9 cellular contexts compared by ENCODE assay signal in genomic region chr10:61992059-61992460, GRCh38.
DNase-seq lines count a peak whose midpoint lies in the region; ATAC-seq and TF ChIP-seq lines count a peak whose summit lies in the region.
"Had no signal": no experiment of that assay in that cellular context is flagged by ENCODE, and none has a peak within 500 bp of the region (broad histone marks: within the 10 kb centered on the region; RNA-seq: fewer than 3 reads in every experiment).

No MANE protein-coding gene starts in this region.

- peaks cover 47% of the 10 kb centered on the region for H3K4me1 ChIP-seq in left ventricle myocardium inferior

- H3K27ac Mint-ChIP-seq in IgD-negative memory B cell, result peak overlapping the region; percentile 94 to 96 (median 96)
- H3K27ac Mint-ChIP-seq in activated naive CD4-positive, alpha-beta T cell treated with anti-CD3 and anti-CD28 coated beads, Interleukin-2, amount 50 U/mL, for 24 hours, result peak overlapping the region; percentile 100
- H3K27ac Mint-ChIP-seq in stimulated activated naive B cell treated with anti-CD40 and anti-IgM and Interleukin-4, amounts not matched to agents 10 μg/mL and 1 μg/mL and 100 μg/mL, for 72 hours, result peak overlapping the region; percentile 89

- TF ChIP-seq CTCF in left ventricle myocardium inferior (IDR thresholded peaks at IDR 0.05; ENCODE audit: borderline replicate concordance), result no peak

- no peaks in the 10 kb centered on the region for H3K27me3 ChIP-seq in left ventricle myocardium inferior (ENCODE audit: low read depth)
- H3K27me3 ChIP-seq: SJSA1 had no signal

- ATAC-seq in stimulated activated naive B cell treated with anti-CD40 and anti-IgM and Interleukin-4, amounts not matched to agents 10 μg/mL and 1 μg/mL and 100 μg/mL, for 72 hours (replicated peaks), result no peak
- ATAC-seq in GM18498 (IDR thresholded peaks at IDR 0.05; ENCODE audit: unreplicated experiment) (no peak), HG02798 (IDR thresholded peaks at IDR 0.05; ENCODE audit: poor library complexity, unreplicated experiment) (no peak), HG02885 (IDR thresholded peaks at IDR 0.05; ENCODE audit: poor library complexity, unreplicated experiment) (no peak)

- DNase-seq in left ventricle myocardium inferior, result no peak
- no peak for DNase-seq in stimulated activated naive B cell treated with anti-CD40 and anti-IgM and Interleukin-4, amounts not matched to agents 10 μg/mL and 1 μg/mL and 100 μg/mL, for 72 hours
- DNase-seq: retina had no signal

- peak overlapping the region in 3 of 4 donors; percentile 72 to 84 (median 80) for H3K4me3 Mint-ChIP-seq in IgD-negative memory B cell
- H3K4me3 Mint-ChIP-seq in activated naive CD4-positive, alpha-beta T cell treated with anti-CD3 and anti-CD28 coated beads, Interleukin-2, amount 50 U/mL, for 24 hours, result peak overlapping the region; percentile 86
- peak overlapping the region; percentile 44 to 52 for H3K4me3 Mint-ChIP-seq in stimulated activated naive B cell treated with anti-CD40 and anti-IgM and Interleukin-4, amounts not matched to agents 10 μg/mL and 1 μg/mL and 100 μg/mL, for 72 hours

- intact Hi-C loops in left ventricle myocardium inferior (cut with micrococcal nuclease), result no loop called here

- no peaks in the 10 kb centered on the region for H3K36me3 ChIP-seq in left ventricle myocardium inferior

- H3K36me3 Mint-ChIP-seq in IgD-negative memory B cell, result peaks cover 20% of the 10 kb centered on the region
- H3K36me3 Mint-ChIP-seq in activated naive CD4-positive, alpha-beta T cell treated with anti-CD3 and anti-CD28 coated beads, Interleukin-2, amount 50 U/mL, for 24 hours, result peaks cover 27% of the 10 kb centered on the region
- H3K36me3 Mint-ChIP-seq in stimulated activated naive B cell treated with anti-CD40 and anti-IgM and Interleukin-4, amounts not matched to agents 10 μg/mL and 1 μg/mL and 100 μg/mL, for 72 hours, result peaks cover 49 to 64% of the 10 kb centered on the region in 2 donors

- peaks cover 41 to 60% (median 43%) of the 10 kb centered on the region in 3 donors for H3K4me1 Mint-ChIP-seq in IgD-negative memory B cell
- H3K4me1 Mint-ChIP-seq in activated naive CD4-positive, alpha-beta T cell treated with anti-CD3 and anti-CD28 coated beads, Interleukin-2, amount 50 U/mL, for 24 hours, result peaks cover 86% of the 10 kb centered on the region
- peaks cover 42 to 78% of the 10 kb centered on the region in 2 donors for H3K4me1 Mint-ChIP-seq in stimulated activated naive B cell treated with anti-CD40 and anti-IgM and Interleukin-4, amounts not matched to agents 10 μg/mL and 1 μg/mL and 100 μg/mL, for 72 hours

- no peaks in the 10 kb centered on the region for H3K9me3 ChIP-seq in left ventricle myocardium inferior (replicated peaks)
- H3K9me3 ChIP-seq: SJSA1 had no signal

- H3K27me3 Mint-ChIP-seq in IgD-negative memory B cell, result no peaks in the 10 kb centered on the region
- no peaks in the 10 kb centered on the region for H3K27me3 Mint-ChIP-seq in activated naive CD4-positive, alpha-beta T cell treated with anti-CD3 and anti-CD28 coated beads, Interleukin-2, amount 50 U/mL, for 24 hours
- H3K27me3 Mint-ChIP-seq in stimulated activated naive B cell treated with anti-CD40 and anti-IgM and Interleukin-4, amounts not matched to agents 10 μg/mL and 1 μg/mL and 100 μg/mL, for 72 hours, result no peaks in the 10 kb centered on the region

- H3K9me3 Mint-ChIP-seq in IgD-negative memory B cell, result no peaks in the 10 kb centered on the region
- peaks cover 3% of the 10 kb centered on the region for H3K9me3 Mint-ChIP-seq in activated naive CD4-positive, alpha-beta T cell treated with anti-CD3 and anti-CD28 coated beads, Interleukin-2, amount 50 U/mL, for 24 hours
- peaks cover 0 to 4% of the 10 kb centered on the region in 2 donors for H3K9me3 Mint-ChIP-seq in stimulated activated naive B cell treated with anti-CD40 and anti-IgM and Interleukin-4, amounts not matched to agents 10 μg/mL and 1 μg/mL and 100 μg/mL, for 72 hours

- H3K4me3 ChIP-seq in left ventricle myocardium inferior, result peak overlapping the region; percentile 45
- H3K4me3 ChIP-seq: SJSA1 had no signal

- H3K27ac ChIP-seq in left ventricle myocardium inferior (replicated peaks), result peak overlapping the region; percentile 75
